8 cellular contexts compared by ENCODE assay signal in genomic region chr12:47636908-47637780, GRCh38.
DNase-seq lines count a peak whose midpoint lies in the region; ATAC-seq and TF ChIP-seq lines count a peak whose summit lies in the region.

No MANE protein-coding gene starts in this region.

- ATAC-seq in left ventricle myocardium superior: no peak
- ATAC-seq in GM21390 (IDR thresholded peaks at IDR 0.05; ENCODE audit: unreplicated experiment): no peak
- no peak for ATAC-seq in GM19452 (IDR thresholded peaks at IDR 0.05; ENCODE audit: unreplicated experiment)

- peak; percentile 54 for TF ChIP-seq CTCF in GM12865 (IDR thresholded peaks at IDR 0.05; ENCODE audit: insufficient read depth, low read depth, low read length, missing control alignments)

- peak; percentile 39 for DNase-seq in GM12865 (ENCODE audit: low read depth)
- peak; percentile 41 for DNase-seq in NCI-H146 treated with DMSO at 0.1 percent for 48 hours (lab: John Stamatoyannopoulos, UW; ENCODE audit: unreplicated experiment)
- DNase-seq in activated T-cell treated with anti-CD3 and anti-CD28 coated beads for 24 hours (ENCODE audit: low read depth): peak; percentile 19
- DNase-seq in left ventricle myocardium superior: peak; percentile 40
- peak; percentile 9 for DNase-seq in stimulated activated CD8-positive, alpha-beta memory T cell treated with anti-CD3 and anti-CD28 coated beads, Interleukin-7, amount 100 ng/mL, for 24 hours (ENCODE audit: low read depth)
- no peak for DNase-seq in T1000 (lab: John Stamatoyannopoulos, UW)

- no peak overlapping the region for H3K4me3 ChIP-seq in GM12865 (ENCODE audit: low read depth, low read length)

- intact Hi-C loops in left ventricle myocardium superior (cut with micrococcal nuclease): no loop called here
